ENCODE assay signal across 37 cellular contexts in genomic region chr1:151902858-151903257, GRCh38. TPM values are rescaled to one million over a fixed set of nuclear protein-coding genes. Genes with fewer than 3 reads are reported as not detected.
"Had no signal": no experiment of that assay in that cellular context is flagged by ENCODE, and none has a peak within 500 bp of the region (broad histone marks: within the 10 kb centered on the region; RNA-seq: fewer than 3 reads in every experiment).

No MANE protein-coding gene starts in this region.

- H3K4me3 Mint-ChIP-seq: activated CD4-positive, alpha-beta memory T cell treated with anti-CD3 and anti-CD28 coated beads for 36 hours; activated CD4-positive, alpha-beta T cell treated with anti-CD3 and anti-CD28 coated beads for 36 hours; activated CD4-positive, alpha-beta T cell treated with anti-CD3 and anti-CD28 coated beads, Interleukin-2, amount 10 ng/mL, durations not matched to agents 24 days and 14 days; activated CD8-positive, alpha-beta memory T cell treated with anti-CD3 and anti-CD28 coated beads, Interleukin-2, amount 10 ng/mL, durations not matched to agents 7 days and 5 days; activated CD8-positive, alpha-beta T cell treated with anti-CD3 and anti-CD28 coated beads, Interleukin-2, amount 10 ng/mL, durations not matched to agents 7 days and 5 days; activated naive CD8-positive, alpha-beta T cell treated with anti-CD3 and anti-CD28 coated beads, Interleukin-2, amount 10 ng/mL, durations not matched to agents 7 days and 5 days; central memory CD8-positive, alpha-beta T cell; effector memory CD8-positive, alpha-beta T cell had no signal

- H3K27me3 Mint-ChIP-seq: activated CD4-positive, alpha-beta memory T cell treated with anti-CD3 and anti-CD28 coated beads for 36 hours; activated CD4-positive, alpha-beta T cell treated with anti-CD3 and anti-CD28 coated beads for 36 hours; activated CD4-positive, alpha-beta T cell treated with anti-CD3 and anti-CD28 coated beads, Interleukin-2, amount 10 ng/mL, durations not matched to agents 24 days and 14 days; activated CD8-positive, alpha-beta memory T cell treated with anti-CD3 and anti-CD28 coated beads, Interleukin-2, amount 10 ng/mL, durations not matched to agents 7 days and 5 days; activated naive CD8-positive, alpha-beta T cell treated with anti-CD3 and anti-CD28 coated beads, Interleukin-2, amount 10 ng/mL, durations not matched to agents 7 days and 5 days; central memory CD8-positive, alpha-beta T cell; effector memory CD8-positive, alpha-beta T cell had no signal

- H3K27me3 ChIP-seq: brain microvascular endothelial cell, esophagus muscularis mucosa, foreskin keratinocyte, gastroesophageal sphincter, heart right ventricle, hepatocyte had no signal

- H3K4me3 ChIP-seq: esophagus muscularis mucosa, gastroesophageal sphincter, heart right ventricle, hepatocyte had no signal

- DNase-seq: activated CD4-positive, alpha-beta memory T cell treated with anti-CD3 and anti-CD28 coated beads for 36 hours; activated CD4-positive, alpha-beta T cell treated with anti-CD3 and anti-CD28 coated beads for 36 hours; activated CD4-positive, alpha-beta T cell treated with anti-CD3 and anti-CD28 coated beads, Interleukin-2, amount 10 ng/mL, durations not matched to agents 24 days and 14 days; activated CD4-positive, CD25-positive, alpha-beta regulatory T cell; activated CD4-positive, CD25-positive, alpha-beta regulatory T cell treated with anti-CD3 and anti-CD28 coated beads, Interleukin-2, amount 50 U/mL, for 72 hours; activated CD8-positive, alpha-beta memory T cell treated with anti-CD3 and anti-CD28 coated beads, Interleukin-2, amount 10 ng/mL, durations not matched to agents 7 days and 5 days; activated CD8-positive, alpha-beta memory T cell treated with anti-CD3 and anti-CD28 coated beads, Interleukin-2, amount 50 U/mL, for 4 hours; activated CD8-positive, alpha-beta T cell treated with anti-CD3 and anti-CD28 coated beads, Interleukin-2, amount 10 ng/mL, durations not matched to agents 7 days and 5 days; activated gamma-delta T cell; activated naive CD4-positive, alpha-beta T cell; activated naive CD4-positive, alpha-beta T cell treated with anti-CD3 and anti-CD28 coated beads, Interleukin-2, amount 50 U/mL, for 16 hours; activated naive CD8-positive, alpha-beta T cell treated with anti-CD3 and anti-CD28 coated beads, Interleukin-2, amount 10 ng/mL, durations not matched to agents 7 days and 5 days; activated T-cell treated with anti-CD3 and anti-CD28 coated beads, Interleukin-2, amount 50 U/mL, for 1 hour; activated T-cell treated with anti-CD3 and anti-CD28 coated beads, Interleukin-2, amount 50 U/mL, for 72 hours; amniotic stem cell; anterior cingulate cortex; brain microvascular endothelial cell; cortex of kidney; dermis blood vessel endothelial cell; effector CD4-positive, alpha-beta T cell; effector memory CD8-positive, alpha-beta T cell; erythroblast; foreskin keratinocyte; heart right ventricle; T-helper 2 cell had no signal

- ATAC-seq: activated CD4-positive, alpha-beta T cell treated with anti-CD3 and anti-CD28 coated beads for 36 hours; activated CD8-positive, alpha-beta memory T cell treated with anti-CD3 and anti-CD28 coated beads, Interleukin-2, amount 10 ng/mL, durations not matched to agents 7 days and 5 days; activated CD8-positive, alpha-beta T cell treated with anti-CD3 and anti-CD28 coated beads, Interleukin-2, amount 10 ng/mL, durations not matched to agents 7 days and 5 days; activated T-cell treated with anti-CD3 and anti-CD28 coated beads, Interleukin-2, amount 50 U/mL, for 72 hours; effector memory CD8-positive, alpha-beta T cell; foreskin keratinocyte; gastroesophageal sphincter; heart right ventricle had no signal

- H3K36me3 ChIP-seq: brain microvascular endothelial cell had no signal

- H3K27ac ChIP-seq: brain microvascular endothelial cell, esophagus muscularis mucosa, foreskin keratinocyte, gastroesophageal sphincter, heart right ventricle, hepatocyte had no signal

- H3K27ac Mint-ChIP-seq: activated CD4-positive, alpha-beta memory T cell treated with anti-CD3 and anti-CD28 coated beads for 36 hours; activated CD4-positive, alpha-beta T cell treated with anti-CD3 and anti-CD28 coated beads, Interleukin-2, amount 10 ng/mL, durations not matched to agents 24 days and 14 days; activated CD8-positive, alpha-beta memory T cell treated with anti-CD3 and anti-CD28 coated beads, Interleukin-2, amount 10 ng/mL, durations not matched to agents 7 days and 5 days; activated CD8-positive, alpha-beta T cell treated with anti-CD3 and anti-CD28 coated beads, Interleukin-2, amount 10 ng/mL, durations not matched to agents 7 days and 5 days; activated naive CD8-positive, alpha-beta T cell treated with anti-CD3 and anti-CD28 coated beads, Interleukin-2, amount 10 ng/mL, durations not matched to agents 7 days and 5 days had no signal

RNA-seq across cellular contexts. Expression of gene THEM5, which starts 49.3 kb away (rescaled TPM):
- total RNA-seq: activated CD4-positive, alpha-beta memory T cell treated with anti-CD3 and anti-CD28 coated beads for 36 hours; activated CD4-positive, alpha-beta T cell treated with anti-CD3 and anti-CD28 coated beads for 36 hours; activated CD4-positive, alpha-beta T cell treated with anti-CD3 and anti-CD28 coated beads, Interleukin-2, amount 10 ng/mL, durations not matched to agents 24 days and 14 days; activated CD8-positive, alpha-beta memory T cell treated with anti-CD3 and anti-CD28 coated beads for 36 hours; activated CD8-positive, alpha-beta memory T cell treated with anti-CD3 and anti-CD28 coated beads, Interleukin-2, amount 10 ng/mL, durations not matched to agents 7 days and 5 days; activated CD8-positive, alpha-beta T cell treated with anti-CD3 and anti-CD28 coated beads, Interleukin-2, amount 10 ng/mL, durations not matched to agents 7 days and 5 days; activated naive CD8-positive, alpha-beta T cell treated with anti-CD3 and anti-CD28 coated beads, Interleukin-2, amount 10 ng/mL, durations not matched to agents 7 days and 5 days; astrocyte; bronchial epithelial cell; cardiac septum; chondrocyte; esophagus muscularis mucosa; foreskin keratinocyte; gastroesophageal sphincter; glomerular endothelial cell; hepatocyte; T-helper 1 cell treated with Interleukin-12 subunit alpha and Interleukin-12 subunit beta and Interleukin-4 antibody, amounts not matched to agents 30 ng/mL and 1 ng/mL, for 36 hours had no signal
- polyA plus RNA-seq: adipose tissue, heart right ventricle had no signal
